33 cellular contexts compared by ENCODE assay signal in genomic region chr4:181849472-181849871, GRCh38.
"Had no signal": no experiment of that assay in that cellular context is flagged by ENCODE, and none has a peak within 500 bp of the region (broad histone marks: within the 10 kb centered on the region; RNA-seq: fewer than 3 reads in every experiment).

No MANE protein-coding gene starts in this region.

- H3K9me3 Mint-ChIP-seq: activated B cell treated with CpG ODN at 0.5 μM for 24 hours; activated CD4-positive, alpha-beta T cell treated with anti-CD3 and anti-CD28 coated beads, Interleukin-2, amount 10 ng/mL, durations not matched to agents 24 days and 14 days; activated naive CD4-positive, alpha-beta T cell treated with anti-CD3 and anti-CD28 coated beads for 36 hours; activated T-cell treated with anti-CD3 and anti-CD28 coated beads, Interleukin-2, amount 50 U/mL, for 4 hours; activated T-helper 1 cell treated with anti-CD3 and anti-CD28 coated beads, Interleukin-12 subunit alpha, Interleukin-12 subunit beta, Interleukin-2, Interleukin-4 antibody, amounts not matched to agents 30 ng/mL and 10 ng/mL and 1 ng/mL, durations not matched to agents 14 hours and 24 hours and 36 hours; T-helper 2 cell treated with Interferon-gamma antibody and Interleukin-4, amounts not matched to agents 5 μg/mL and 100 μg/mL, for 36 hours had no signal

- H3K4me3 Mint-ChIP-seq: activated B cell treated with CpG ODN at 0.5 μM for 24 hours; activated CD4-positive, alpha-beta memory T cell treated with anti-CD3 and anti-CD28 coated beads for 36 hours; activated CD4-positive, alpha-beta T cell treated with anti-CD3 and anti-CD28 coated beads, Interleukin-2, amount 10 ng/mL, durations not matched to agents 24 days and 14 days; activated CD8-positive, alpha-beta T cell treated with anti-CD3 and anti-CD28 coated beads for 36 hours; activated naive CD4-positive, alpha-beta T cell treated with anti-CD3 and anti-CD28 coated beads for 36 hours; activated naive CD8-positive, alpha-beta T cell treated with anti-CD3 and anti-CD28 coated beads for 36 hours; activated T-cell treated with anti-CD3 and anti-CD28 coated beads, Interleukin-2, amount 50 U/mL, for 4 hours; activated T-cell treated with anti-CD3 and anti-CD28 coated beads, Interleukin-2, amount 50 U/mL, for 72 hours; activated T-helper 1 cell treated with anti-CD3 and anti-CD28 coated beads, Interleukin-12 subunit alpha, Interleukin-12 subunit beta, Interleukin-2, Interleukin-4 antibody, amounts not matched to agents 30 ng/mL and 10 ng/mL and 1 ng/mL, durations not matched to agents 14 hours and 24 hours and 36 hours; activated T-helper 17 cell treated with anti-CD3 and anti-CD28 coated beads, Interleukin-2, amount 50 U/mL, for 72 hours; T-helper 2 cell treated with Interferon-gamma antibody and Interleukin-4, amounts not matched to agents 5 μg/mL and 100 μg/mL, for 36 hours had no signal

- H3K4me1 ChIP-seq: adrenal gland, body of pancreas, breast epithelium had no signal

- H3K27me3 Mint-ChIP-seq: activated B cell treated with CpG ODN at 0.5 μM for 24 hours; activated CD4-positive, alpha-beta memory T cell treated with anti-CD3 and anti-CD28 coated beads for 36 hours; activated CD4-positive, alpha-beta T cell treated with anti-CD3 and anti-CD28 coated beads, Interleukin-2, amount 10 ng/mL, durations not matched to agents 24 days and 14 days; activated CD8-positive, alpha-beta T cell treated with anti-CD3 and anti-CD28 coated beads for 36 hours; activated naive CD8-positive, alpha-beta T cell treated with anti-CD3 and anti-CD28 coated beads for 36 hours; activated T-helper 17 cell treated with anti-CD3 and anti-CD28 coated beads, Interleukin-2, amount 50 U/mL, for 72 hours had no signal

- H3K36me3 ChIP-seq: adrenal gland, brain microvascular endothelial cell, breast epithelium had no signal

- H3K9me3 ChIP-seq: adrenal gland, body of pancreas, breast epithelium had no signal

- H3K4me1 Mint-ChIP-seq: activated B cell treated with CpG ODN at 0.5 μM for 24 hours; activated CD4-positive, alpha-beta T cell treated with anti-CD3 and anti-CD28 coated beads, Interleukin-2, amount 10 ng/mL, durations not matched to agents 24 days and 14 days; activated naive CD8-positive, alpha-beta T cell treated with anti-CD3 and anti-CD28 coated beads for 36 hours; activated T-helper 17 cell treated with anti-CD3 and anti-CD28 coated beads, Interleukin-2, amount 50 U/mL, for 72 hours had no signal

- H3K36me3 Mint-ChIP-seq: activated CD4-positive, alpha-beta memory T cell treated with anti-CD3 and anti-CD28 coated beads for 36 hours; activated naive CD4-positive, alpha-beta T cell treated with anti-CD3 and anti-CD28 coated beads, Interleukin-2, amount 50 U/mL, for 72 hours; activated naive CD8-positive, alpha-beta T cell treated with anti-CD3 and anti-CD28 coated beads for 36 hours had no signal

- H3K27ac Mint-ChIP-seq: activated B cell treated with CpG ODN at 0.5 μM for 24 hours; activated CD4-positive, alpha-beta memory T cell treated with anti-CD3 and anti-CD28 coated beads for 36 hours; activated CD4-positive, alpha-beta T cell treated with anti-CD3 and anti-CD28 coated beads, Interleukin-2, amount 10 ng/mL, durations not matched to agents 24 days and 14 days; activated CD8-positive, alpha-beta T cell treated with anti-CD3 and anti-CD28 coated beads for 36 hours; activated naive CD4-positive, alpha-beta T cell treated with anti-CD3 and anti-CD28 coated beads for 36 hours; activated naive CD4-positive, alpha-beta T cell treated with anti-CD3 and anti-CD28 coated beads, Interleukin-2, amount 50 U/mL, for 72 hours; activated naive CD8-positive, alpha-beta T cell treated with anti-CD3 and anti-CD28 coated beads for 36 hours; activated T-cell treated with anti-CD3 and anti-CD28 coated beads, Interleukin-2, amount 50 U/mL, for 72 hours; activated T-helper 1 cell treated with anti-CD3 and anti-CD28 coated beads, Interleukin-12 subunit alpha, Interleukin-12 subunit beta, Interleukin-2, Interleukin-4 antibody, amounts not matched to agents 30 ng/mL and 10 ng/mL and 1 ng/mL, durations not matched to agents 14 hours and 24 hours and 36 hours; activated T-helper 17 cell treated with anti-CD3 and anti-CD28 coated beads, Interleukin-2, amount 50 U/mL, for 72 hours; T-helper 2 cell treated with Interferon-gamma antibody and Interleukin-4, amounts not matched to agents 5 μg/mL and 100 μg/mL, for 36 hours had no signal

- H3K27me3 ChIP-seq: adrenal gland, body of pancreas, brain microvascular endothelial cell, breast epithelium had no signal

- DNase-seq: activated B cell treated with CpG ODN at 0.5 μM for 24 hours; activated CD4-positive, alpha-beta memory T cell treated with anti-CD3 and anti-CD28 coated beads for 36 hours; activated CD4-positive, alpha-beta T cell treated with anti-CD3 and anti-CD28 coated beads for 4 hours; activated CD4-positive, alpha-beta T cell treated with anti-CD3 and anti-CD28 coated beads, Interleukin-2, amount 10 ng/mL, durations not matched to agents 24 days and 14 days; activated CD4-positive, alpha-beta T cell treated with anti-CD3 and anti-CD28 coated beads, Interleukin-2, amount 50 U/mL, for 1 hour; activated CD4-positive, alpha-beta T cell treated with anti-CD3 and anti-CD28 coated beads, Interleukin-2, amount 50 U/mL, for 4 hours; activated CD4-positive, CD25-positive, alpha-beta regulatory T cell treated with anti-CD3 and anti-CD28 coated beads, Interleukin-2, amount 50 U/mL, for 72 hours; activated CD8-positive, alpha-beta memory T cell treated with anti-CD3 and anti-CD28 coated beads, Interleukin-2, amount 50 U/mL, for 4 hours; activated CD8-positive, alpha-beta T cell treated with anti-CD3 and anti-CD28 coated beads for 36 hours; activated effector memory CD4-positive, alpha-beta T cell treated with anti-CD3 and anti-CD28 coated beads, Interleukin-2, amount 50 U/mL, for 16 hours; activated gamma-delta T cell treated with Interleukin-2 at 50 U/mL for 16 hours; activated naive CD4-positive, alpha-beta T cell; activated naive CD4-positive, alpha-beta T cell treated with anti-CD3 and anti-CD28 coated beads for 36 hours; activated naive CD4-positive, alpha-beta T cell treated with anti-CD3 and anti-CD28 coated beads, Interleukin-2, amount 50 U/mL, for 16 hours; activated naive CD8-positive, alpha-beta T cell treated with anti-CD3 and anti-CD28 coated beads for 36 hours; activated T-cell treated with anti-CD3 and anti-CD28 coated beads for 4 hours; activated T-cell treated with anti-CD3 and anti-CD28 coated beads, Interleukin-2, amount 50 U/mL, for 1 hour; activated T-cell treated with anti-CD3 and anti-CD28 coated beads, Interleukin-2, amount 50 U/mL, for 4 hours; activated T-cell treated with anti-CD3 and anti-CD28 coated beads, Interleukin-2, amount 50 U/mL, for 72 hours; adrenal gland; amniotic stem cell; aorta; body of pancreas; brain microvascular endothelial cell; central memory CD4-positive, alpha-beta T cell; T-helper 2 cell; T-helper 9 cell had no signal

- H3K27ac ChIP-seq: adrenal gland, body of pancreas, brain microvascular endothelial cell, breast epithelium, VCaP had no signal

- ATAC-seq: activated CD8-positive, alpha-beta T cell treated with anti-CD3 and anti-CD28 coated beads for 36 hours; activated naive CD4-positive, alpha-beta T cell treated with anti-CD3 and anti-CD28 coated beads, Interleukin-2, amount 50 U/mL, for 72 hours; activated T-cell treated with anti-CD3 and anti-CD28 coated beads, Interleukin-2, amount 50 U/mL, for 4 hours; activated T-cell treated with anti-CD3 and anti-CD28 coated beads, Interleukin-2, amount 50 U/mL, for 72 hours; activated T-helper 17 cell treated with anti-CD3 and anti-CD28 coated beads, Interleukin-2, amount 50 U/mL, for 72 hours; body of pancreas had no signal

- H3K4me3 ChIP-seq: adrenal gland, body of pancreas, breast epithelium had no signal
